21 cellular contexts compared by ENCODE assay signal in genomic region chr4:136784326-136784725, GRCh38.
DNase-seq lines count a peak whose midpoint lies in the region; ATAC-seq and TF ChIP-seq lines count a peak whose summit lies in the region.
"Had no signal": no experiment of that assay in that cellular context is flagged by ENCODE, and none has a peak within 500 bp of the region (broad histone marks: within the 10 kb centered on the region; RNA-seq: fewer than 3 reads in every experiment).

No MANE protein-coding gene starts in this region.

- H3K4me3 ChIP-seq in adipocyte (ENCODE audit: low read length): no peak overlapping the region
- H3K4me3 ChIP-seq: BLaER1 treated with 17β-estradiol and CSF1 and Interleukin-3, amounts not matched to agents 10 nM and 100 nM; GM12878 had no signal

- no peak for ATAC-seq in GM18870 (IDR thresholded peaks at IDR 0.05; ENCODE audit: unreplicated experiment)
- ATAC-seq: CD8-positive, alpha-beta T cell; GM12878 had no signal

- no peaks in the 10 kb centered on the region for H3K4me1 ChIP-seq in adipocyte (ENCODE audit: control insufficient read depth, insufficient read depth, low read length)
- H3K4me1 ChIP-seq: BLaER1 treated with 17β-estradiol and CSF1 and Interleukin-3, amounts not matched to agents 10 nM and 100 nM; Caco-2 had no signal

- H3K9me3 Mint-ChIP-seq in endothelial cell (ENCODE audit: unreplicated experiment): no peaks in the 10 kb centered on the region
- H3K9me3 Mint-ChIP-seq: CD8-positive, alpha-beta T cell had no signal

- H3K27me3 ChIP-seq in adipocyte (replicated peaks; ENCODE audit: control insufficient read depth, insufficient read depth, low read length): no peaks in the 10 kb centered on the region
- H3K27me3 ChIP-seq: BLaER1 treated with 17β-estradiol and CSF1 and Interleukin-3, amounts not matched to agents 10 nM and 100 nM had no signal

- H3K4me3 Mint-ChIP-seq in endothelial cell (ENCODE audit: unreplicated experiment): no peak overlapping the region
- H3K4me3 Mint-ChIP-seq: B cell; CD4-positive, alpha-beta T cell; CD8-positive, alpha-beta T cell had no signal

- H3K9ac ChIP-seq in adipocyte (ENCODE audit: low read length): no peak overlapping the region
- H3K9ac ChIP-seq: BLaER1 treated with 17β-estradiol and CSF1 and Interleukin-3, amounts not matched to agents 10 nM and 100 nM had no signal

- no peak for TF ChIP-seq CTCF in endothelial cell (IDR thresholded peaks at IDR 0.05; ENCODE audit: unreplicated experiment)

- peaks cover 1% of the 10 kb centered on the region for H3K27me3 Mint-ChIP-seq in endothelial cell (ENCODE audit: unreplicated experiment)
- H3K27me3 Mint-ChIP-seq: B cell; CD4-positive, alpha-beta T cell had no signal

- DNase-seq in adipocyte (ENCODE audit: low read depth) (peak; percentile 39), astrocyte of the hippocampus (ENCODE audit: low read depth, low spot score) (peak; percentile 0), fibroblast of peridontal ligament (ENCODE audit: extremely low read depth) (peak; percentile 49), renal cortical epithelial cell (ENCODE audit: low read depth) (peak; percentile 0), globus pallidus (ENCODE audit: low spot score) (no peak), NCI-H1436 treated with DMSO at 0.1 percent for 48 hours (lab: John Stamatoyannopoulos, UW) (no peak), endothelial cell (ENCODE audit: low spot score) (no peak)
- DNase-seq: 8988T; ACHN; AML-193; Caco-2; Calu3; CD4-positive, alpha-beta T cell; CD8-positive, alpha-beta T cell; DND-41; EL; GDM1 had no signal

- peaks cover 8% of the 10 kb centered on the region for H3K36me3 Mint-ChIP-seq in endothelial cell (ENCODE audit: low read depth, unreplicated experiment)
- H3K36me3 Mint-ChIP-seq: CD8-positive, alpha-beta T cell had no signal

- H3K9me3 ChIP-seq in adipocyte (ENCODE audit: control insufficient read depth, low read length): no peaks in the 10 kb centered on the region
- H3K9me3 ChIP-seq: BLaER1 treated with 17β-estradiol and CSF1 and Interleukin-3, amounts not matched to agents 10 nM and 100 nM; Caco-2 had no signal

- H3K27ac Mint-ChIP-seq in endothelial cell (ENCODE audit: unreplicated experiment): no peak overlapping the region
- H3K27ac Mint-ChIP-seq: B cell; CD4-positive, alpha-beta T cell; CD8-positive, alpha-beta T cell had no signal

- H3K4me1 Mint-ChIP-seq in endothelial cell (ENCODE audit: unreplicated experiment): no peaks in the 10 kb centered on the region
- H3K4me1 Mint-ChIP-seq: B cell had no signal

- no peaks in the 10 kb centered on the region for H3K36me3 ChIP-seq in adipocyte (ENCODE audit: control insufficient read depth, insufficient read depth, low read length, severe bottlenecking)
- H3K36me3 ChIP-seq: BLaER1 treated with 17β-estradiol and CSF1 and Interleukin-3, amounts not matched to agents 10 nM and 100 nM had no signal

Comparison
In these comparisons a context has a peak if more than half of its experiments do, and no peak if none do; other contexts are left out.
1. DNase-seq: peak in adipocyte (single experiment), astrocyte of the hippocampus (single experiment), fibroblast of peridontal ligament (single experiment) and renal cortical epithelial cell (single experiment); none in globus pallidus (single experiment), NCI-H1436 treated with DMSO at 0.1 percent for 48 hours (single experiment) and endothelial cell (single experiment).